In genomic region chr15:36601497-36601932, GRCh38 we compare ENCODE assay signal across 8 cellular contexts. TPM values are rescaled to one million over a fixed set of nuclear protein-coding genes. Genes with fewer than 3 reads are reported as not detected.
DNase-seq lines count a peak whose midpoint lies in the region; ATAC-seq and TF ChIP-seq lines count a peak whose summit lies in the region.

No MANE protein-coding gene starts in this region.

- no peaks in the 10 kb centered on the region for H3K9me3 ChIP-seq in Panc1 (ENCODE audit: control insufficient read depth, insufficient read depth, low read depth, low read length)
- no peaks in the 10 kb centered on the region for H3K9me3 ChIP-seq in heart left ventricle
- H3K9me3 ChIP-seq in thoracic aorta = no peaks in the 10 kb centered on the region

- intact Hi-C loops in Panc1 (cut with micrococcal nuclease; ENCODE audit: unreplicated experiment) = no loop called here
- intact Hi-C loops in heart left ventricle (cut with DNase I) = loop anchor here in 2 of 10 donors (2.0 to 5.0 kb wide), 2 partner anchors 23 to 99 kb away; partner anchors contain the start of gene CDIN1 (in 1 of the 2)

- ATAC-seq in GM19463 (IDR thresholded peaks at IDR 0.05; ENCODE audit: unreplicated experiment) (peak; percentile 71), Panc1 (peak; percentile 82), heart left ventricle (peak; percentile 86 to 92 (median 90)), thoracic aorta (ENCODE audit: insufficient number of reproducible peaks, low FRiP score, low read depth) (peak; percentile 97)

- TF ChIP-seq CTCF in Panc1 (IDR thresholded peaks at IDR 0.05) = no peak
- TF ChIP-seq CTCF in heart left ventricle (IDR thresholded peaks at IDR 0.05) = no peak
- TF ChIP-seq CTCF in thoracic aorta (IDR thresholded peaks at IDR 0.05) = no peak

- DNase-seq in Panc1 (ENCODE audit: low read depth, low spot score) = no peak
- peak in 4 of 5 donors; percentile 73 to 80 (median 77) for DNase-seq in heart left ventricle
- peak; percentile 65 for DNase-seq in thoracic aorta (ENCODE audit: low spot score)
- no peak for DNase-seq in activated naive CD4-positive, alpha-beta T cell treated with Interleukin-2 at 50 U/mL for 16 hours
- DNase-seq in central memory CD4-positive, alpha-beta T cell = no peak
- DNase-seq in dedifferentiated amniotic fluid mesenchymal stem cell (ENCODE audit: extremely low spot score) = no peak
- DNase-seq in NAMALWA (ENCODE audit: low spot score) = no peak

- peak overlapping the region; percentile 60; the same call in 1 of the 2 replicates for H3K27ac ChIP-seq in Panc1 (ENCODE audit: low read length)
- peak overlapping the region; percentile 79 to 97 (median 92) for H3K27ac ChIP-seq in heart left ventricle
- peak overlapping the region; percentile 82 to 88 for H3K27ac ChIP-seq in thoracic aorta

- H3K36me3 ChIP-seq in Panc1 (ENCODE audit: control insufficient read depth, insufficient read depth, low read length) (no peaks in the 10 kb centered on the region), heart left ventricle (no peaks in the 10 kb centered on the region), thoracic aorta (no peaks in the 10 kb centered on the region)

- BruUV-seq in Panc1 (replicated peaks; lab: Mats Ljungman, UMichigan) = no TSS peak

- H3K4me3 ChIP-seq in Panc1 (ENCODE audit: low read depth in 2 of 2, low read length in 2 of 2) = no peak overlapping the region
- peak overlapping the region in 2 of 12 donors; percentile 15 to 17 for H3K4me3 ChIP-seq in heart left ventricle
- H3K4me3 ChIP-seq in thoracic aorta = peak overlapping the region; percentile 53

- POLR2A ChIA-PET in Panc1 (lab: Charles Lee) = interaction anchor here (1.5 kb wide), 1 partner anchor 11 kb away, joined by 6 read pairs; no protein-coding TSS in a partner anchor

- WGBS in heart left ventricle, 4 donors = 31 to 40% (median 33%) methylated on average over 4 of the region's 4 CpGs

- peaks cover 12% of the 10 kb centered on the region for H3K4me1 ChIP-seq in Panc1 (ENCODE audit: control insufficient read depth, insufficient read depth, low read length)
- peaks cover 0 to 44% (median 16%) of the 10 kb centered on the region in 12 donors for H3K4me1 ChIP-seq in heart left ventricle
- H3K4me1 ChIP-seq in thoracic aorta (ENCODE audit: control insufficient read depth in 1 of 2, low read depth in 2 of 2) = peaks cover 4 to 39% of the 10 kb centered on the region in 2 donors

- H3K27me3 ChIP-seq in Panc1 (ENCODE audit: control insufficient read depth, insufficient read depth, low read length) (no peaks in the 10 kb centered on the region), heart left ventricle (no peaks in the 10 kb centered on the region), thoracic aorta (replicated peaks; ENCODE audit: insufficient read depth) (no peaks in the 10 kb centered on the region)

- CTCF ChIA-PET in Panc1 (lab: Charles Lee) = no interaction called here

- TF ChIP-seq POLR2A in heart left ventricle (IDR thresholded peaks at IDR 0.05) = no peak

- in situ Hi-C loops in Panc1 (cut with HindIII; ENCODE audit: low pct_unique_long_range_greater_than_20kb, low sequenced_read_pairs) = no loop called here

RNA-seq across cellular contexts. Expression of gene CDIN1, which starts 22.1 kb away (rescaled TPM):
- 30.2 TPM for total RNA-seq in Panc1 (2021; ENCODE audit: unreplicated experiment)
- 13.8 TPM for polyA plus RNA-seq in Panc1 (2012; ENCODE audit: insufficient read length)
- total RNA-seq in heart left ventricle = 100 to 1,000 TPM in 8 of 9 donors, 10 to 100 TPM in 1; 67.4 to 267 (median 160) TPM
- polyA plus RNA-seq in heart left ventricle = 100 to 1,000 TPM in 1 of 2 donors, 10 to 100 TPM in 1; 90.1 to 146 TPM
- total RNA-seq in thoracic aorta = 10 to 100 TPM; 26.6 to 27.5 TPM

Comparison
In these comparisons a context has a peak if more than half of its experiments do, and no peak if none do; other contexts are left out.
1. DNase-seq: peak in heart left ventricle (4 of 5) and thoracic aorta (single experiment); none in Panc1 (single experiment), activated naive CD4-positive, alpha-beta T cell treated with Interleukin-2 at 50 U/mL for 16 hours (single experiment), central memory CD4-positive, alpha-beta T cell (single experiment), dedifferentiated amniotic fluid mesenchymal stem cell (single experiment) and NAMALWA (single experiment).
2. Peak in every context shown above with its lines, with median percentiles within 50 percentile points of each other: ATAC-seq and H3K27ac ChIP-seq.